1 cellular context compared by ENCODE assay signal in genomic region chrX:49193542-49193964, GRCh38.
TF ChIP-seq lines count a peak whose summit lies in the region.

No MANE protein-coding gene starts in this region.

TF ChIP-seq in WTC11, 78 proteins besides CTCF, POLR2A, EP300 and RAD21:
- no peak for TF ChIP-seq PRRX2 (CRISPR knock-in tag; IDR thresholded peaks at IDR 0.05)
- no peak for TF ChIP-seq PRDM15 (CRISPR knock-in tag; IDR thresholded peaks at IDR 0.05)
- no peak for TF ChIP-seq CREM (CRISPR knock-in tag; IDR thresholded peaks at IDR 0.05)
- no peak for TF ChIP-seq OVOL2 (CRISPR knock-in tag; IDR thresholded peaks at IDR 0.05; ENCODE audit: borderline replicate concordance)
- TF ChIP-seq HMGA2 (CRISPR knock-in tag; IDR thresholded peaks at IDR 0.05): no peak
- no peak for TF ChIP-seq IRF1 (CRISPR knock-in tag; IDR thresholded peaks at IDR 0.05)
- no peak for TF ChIP-seq MLX (CRISPR knock-in tag; IDR thresholded peaks at IDR 0.05)
- no peak for TF ChIP-seq SP1 (CRISPR knock-in tag; conservative IDR thresholded peaks at IDR 0.05)
- TF ChIP-seq TCF7 (CRISPR knock-in tag; IDR thresholded peaks at IDR 0.05; ENCODE audit: low read depth): no peak
- TF ChIP-seq USF1 (CRISPR knock-in tag; IDR thresholded peaks at IDR 0.05): no peak
- no peak for TF ChIP-seq GABPB1 (CRISPR knock-in tag; IDR thresholded peaks at IDR 0.05)
- TF ChIP-seq FOXP1 (CRISPR knock-in tag; IDR thresholded peaks at IDR 0.05; ENCODE audit: borderline replicate concordance): no peak
- no peak for TF ChIP-seq ZNF317 (CRISPR knock-in tag; IDR thresholded peaks at IDR 0.05; ENCODE audit: borderline replicate concordance, low read depth)
- TF ChIP-seq SOX15 (CRISPR knock-in tag; IDR thresholded peaks at IDR 0.05): no peak
- TF ChIP-seq GTF2I (CRISPR knock-in tag; conservative IDR thresholded peaks at IDR 0.05): no peak
- no peak for TF ChIP-seq ATF2 (CRISPR knock-in tag; IDR thresholded peaks at IDR 0.05; ENCODE audit: borderline replicate concordance, low read depth)
- no peak for TF ChIP-seq ZNF232 (CRISPR knock-in tag; IDR thresholded peaks at IDR 0.05)
- no peak for TF ChIP-seq STAT6 (CRISPR knock-in tag; conservative IDR thresholded peaks at IDR 0.05; ENCODE audit: low read depth)
- no peak for TF ChIP-seq ETV6 (CRISPR knock-in tag; IDR thresholded peaks at IDR 0.05)
